ENCODE assay signal across 14 cellular contexts in the genomic region with DNA sequence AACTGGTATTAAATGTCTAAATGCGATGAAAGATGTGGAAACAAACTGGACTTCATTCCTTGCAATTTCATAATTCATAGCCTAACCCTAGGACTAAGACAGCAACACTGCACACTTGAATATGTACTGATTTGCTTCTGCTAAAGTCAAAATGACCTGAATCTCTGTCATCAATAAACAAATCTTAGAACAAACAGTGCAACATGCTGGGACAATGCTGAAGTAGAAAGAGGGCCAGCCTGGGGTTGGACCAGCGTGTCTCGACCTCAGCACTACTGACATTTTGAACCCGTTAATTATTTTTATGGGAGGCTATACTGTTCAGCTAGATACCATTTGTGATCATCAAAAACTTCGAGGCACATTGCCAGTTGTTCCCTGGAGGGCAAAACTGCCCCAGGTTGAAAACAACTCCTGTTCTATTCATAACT. TPM values are rescaled to one million over a fixed set of nuclear protein-coding genes. Genes with fewer than 3 reads are reported as not detected.
DNase-seq lines count a peak whose midpoint lies in the region; ATAC-seq and TF ChIP-seq lines count a peak whose summit lies in the region.
"Had no signal": no experiment of that assay in that cellular context is flagged by ENCODE, and none has a peak within 500 bp of the region (broad histone marks: within the 10 kb centered on the region; RNA-seq: fewer than 3 reads in every experiment).

No MANE protein-coding gene starts in this region.

- no peak overlapping the region for H3K4me3 ChIP-seq in cardiac muscle cell
- H3K4me3 ChIP-seq in esophagus muscularis mucosa = no peak overlapping the region
- no peak overlapping the region for H3K4me3 ChIP-seq in neural progenitor cell
- H3K4me3 ChIP-seq in uterus = no peak overlapping the region

- no peaks in the 10 kb centered on the region for H3K9me3 Mint-ChIP-seq in neural progenitor cell
- H3K9me3 Mint-ChIP-seq in stimulated activated naive CD8-positive, alpha-beta T cell treated with anti-CD3 and anti-CD28 coated beads, Interleukin-15, amount 100 ng/mL, for 72 hours = no peaks in the 10 kb centered on the region
- H3K9me3 Mint-ChIP-seq: stimulated activated naive CD8-positive, alpha-beta T cell treated with anti-CD3 and anti-CD28 coated beads, Interleukin-15, Interleukin-2, amounts not matched to agents 100 ng/mL and 50 ng/mL, for 24 hours had no signal

- TF ChIP-seq CTCF in cardiac muscle cell (IDR thresholded peaks at IDR 0.05; ENCODE audit: low read depth, low read length) = no peak
- no peak for TF ChIP-seq CTCF in esophagus muscularis mucosa (IDR thresholded peaks at IDR 0.05)
- no peak for TF ChIP-seq CTCF in neural progenitor cell (IDR thresholded peaks at IDR 0.05)
- TF ChIP-seq CTCF in uterus (IDR thresholded peaks at IDR 0.05) = no peak

- H3K4me1 ChIP-seq in cardiac muscle cell (ENCODE audit: low read depth) = peaks cover 45% of the 10 kb centered on the region
- H3K4me1 ChIP-seq in esophagus muscularis mucosa = peaks cover 59 to 90% (median 88%) of the 10 kb centered on the region in 4 donors
- H3K4me1 ChIP-seq in neural progenitor cell = peaks cover 43% of the 10 kb centered on the region
- H3K4me1 ChIP-seq in uterus = peaks cover 16 to 20% of the 10 kb centered on the region in 2 donors

- no peak overlapping the region for H3K4me2 ChIP-seq in neural progenitor cell

- ATAC-seq in Right ventricle myocardium inferior (no peak), left colon (no peak)
- ATAC-seq in stimulated activated naive CD8-positive, alpha-beta T cell treated with anti-CD3 and anti-CD28 coated beads, Interleukin-15, amount 100 ng/mL, for 72 hours = no peak

- H3K27me3 Mint-ChIP-seq in neural progenitor cell (ENCODE audit: insufficient read depth, low read depth) = no peaks in the 10 kb centered on the region
- no peaks in the 10 kb centered on the region for H3K27me3 Mint-ChIP-seq in stimulated activated naive CD8-positive, alpha-beta T cell treated with anti-CD3 and anti-CD28 coated beads, Interleukin-15, amount 100 ng/mL, for 72 hours
- H3K27me3 Mint-ChIP-seq: stimulated activated naive CD8-positive, alpha-beta T cell treated with anti-CD3 and anti-CD28 coated beads, Interleukin-15, Interleukin-2, amounts not matched to agents 100 ng/mL and 50 ng/mL, for 24 hours had no signal

- peak overlapping the region; percentile 96 for H3K27ac ChIP-seq in cardiac muscle cell
- peak overlapping the region; percentile 99 to 100 (median 99) for H3K27ac ChIP-seq in esophagus muscularis mucosa (replicated peaks in 1 of 4)
- H3K27ac ChIP-seq in neural progenitor cell = no peak overlapping the region
- peak overlapping the region; percentile 98 to 100 for H3K27ac ChIP-seq in uterus

- H3K9me3 ChIP-seq in cardiac muscle cell (ENCODE audit: low read depth) = no peaks in the 10 kb centered on the region
- no peaks in the 10 kb centered on the region for H3K9me3 ChIP-seq in esophagus muscularis mucosa
- H3K9me3 ChIP-seq in neural progenitor cell (ENCODE audit: low read depth) = no peaks in the 10 kb centered on the region
- H3K9me3 ChIP-seq in uterus = no peaks in the 10 kb centered on the region

- H3K79me2 ChIP-seq in neural progenitor cell (ENCODE audit: low read depth) = no peaks in the 10 kb centered on the region

- TF ChIP-seq POLR2A in esophagus muscularis mucosa (IDR thresholded peaks at IDR 0.05; ENCODE audit: low read depth) (no peak), uterus (IDR thresholded peaks at IDR 0.05) (no peak)

- H3K9ac ChIP-seq in neural progenitor cell = no peak overlapping the region

- peaks cover 3% of the 10 kb centered on the region for H3K36me3 Mint-ChIP-seq in neural progenitor cell

- TF ChIP-seq EP300 in esophagus muscularis mucosa (IDR thresholded peaks at IDR 0.05) = no peak

- DNase-seq in cardiac muscle cell (ENCODE audit: low read depth in 1 of 2, low spot score in 1 of 2) (no peak), Right ventricle myocardium inferior (ENCODE audit: missing footprints) (no peak), esophagus muscularis mucosa (ENCODE audit: extremely low spot score) (no peak), neural progenitor cell (ENCODE audit: low spot score) (no peak), uterus (peak in 1 of 2 donors; percentile 38), left colon (no peak)
- DNase-seq in stimulated activated CD4-positive, alpha-beta T cell treated with anti-CD3 and anti-CD28 coated beads, Interleukin-2, amount 100 ng/mL, for 48 hours = no peak
- no peak for DNase-seq in stimulated activated naive CD8-positive, alpha-beta T cell treated with anti-CD3 and anti-CD28 coated beads, Interleukin-15, amount 100 ng/mL, for 72 hours
- DNase-seq: 8988T, DMS53, foreskin fibroblast, NCI-H1694, T-helper 2 cell had no signal

- no peaks in the 10 kb centered on the region for H3K36me3 ChIP-seq in cardiac muscle cell
- H3K36me3 ChIP-seq in esophagus muscularis mucosa = peaks cover 0 to 4% (median 0%) of the 10 kb centered on the region in 4 donors
- no peaks in the 10 kb centered on the region for H3K36me3 ChIP-seq in neural progenitor cell
- H3K36me3 ChIP-seq in uterus = no peaks in the 10 kb centered on the region

- peaks cover 12% of the 10 kb centered on the region for H3F3A ChIP-seq in neural progenitor cell (ENCODE audit: low read depth)

- peaks cover 73% of the 10 kb centered on the region for H3K4me1 Mint-ChIP-seq in neural progenitor cell
- H3K4me1 Mint-ChIP-seq in stimulated activated naive CD8-positive, alpha-beta T cell treated with anti-CD3 and anti-CD28 coated beads, Interleukin-15, amount 100 ng/mL, for 72 hours = no peaks in the 10 kb centered on the region

- H3K27ac Mint-ChIP-seq in neural progenitor cell = peak overlapping the region; percentile 99
- H3K27ac Mint-ChIP-seq in stimulated activated naive CD8-positive, alpha-beta T cell treated with anti-CD3 and anti-CD28 coated beads, Interleukin-15, amount 100 ng/mL, for 72 hours = no peak overlapping the region
- H3K27ac Mint-ChIP-seq: stimulated activated naive CD8-positive, alpha-beta T cell treated with anti-CD3 and anti-CD28 coated beads, Interleukin-15, Interleukin-2, amounts not matched to agents 100 ng/mL and 50 ng/mL, for 24 hours had no signal

- intact Hi-C loops in Right ventricle myocardium inferior (cut with DNase I) (no loop called here), esophagus muscularis mucosa (cut with DNase I) (loop anchor here (5.0 kb wide), 1 partner anchor 58 kb away; no protein-coding TSS in a partner anchor), uterus (cut with DNase I; ENCODE audit: low total_unique reads) (loop anchor here (5.0 kb wide), 1 partner anchor 37 kb away; no protein-coding TSS in a partner anchor), left colon (cut with DNase I, micrococcal nuclease) (loop anchor here in 1 of 2 donors (5.0 kb wide), 1 partner anchor 42 kb away; no protein-coding TSS in a partner anchor)

- no peaks in the 10 kb centered on the region for H4K20me1 ChIP-seq in neural progenitor cell (ENCODE audit: low read depth)

- H2AFZ ChIP-seq in neural progenitor cell (replicated peaks) = no peak overlapping the region

- H3K4me3 Mint-ChIP-seq in neural progenitor cell = no peak overlapping the region
- H3K4me3 Mint-ChIP-seq in stimulated activated naive CD8-positive, alpha-beta T cell treated with anti-CD3 and anti-CD28 coated beads, Interleukin-15, amount 100 ng/mL, for 72 hours = no peak overlapping the region
- H3K4me3 Mint-ChIP-seq: stimulated activated naive CD8-positive, alpha-beta T cell treated with anti-CD3 and anti-CD28 coated beads, Interleukin-15, Interleukin-2, amounts not matched to agents 100 ng/mL and 50 ng/mL, for 24 hours had no signal

- no peaks in the 10 kb centered on the region for H3K27me3 ChIP-seq in cardiac muscle cell
- no peaks in the 10 kb centered on the region for H3K27me3 ChIP-seq in esophagus muscularis mucosa
- H3K27me3 ChIP-seq in neural progenitor cell = no peaks in the 10 kb centered on the region
- no peaks in the 10 kb centered on the region for H3K27me3 ChIP-seq in uterus

- 73% methylated on average over 5 of the region's 5 CpGs for WGBS in esophagus muscularis mucosa

RNA-seq across cellular contexts. Expression of gene MYOF, which starts 47.1 kb away (rescaled TPM):
- 18.1 and 22.4 TPM in 2 replicates for total RNA-seq in cardiac muscle cell
- 9.6 and 13.4 TPM in 2 replicates for polyA plus RNA-seq in cardiac muscle cell
- 34.4 TPM for total RNA-seq in Right ventricle myocardium inferior
- 100 to 1,000 TPM in 2 of 4 donors, 10 to 100 TPM in 2; 71.2 to 120 (median 97.3) TPM for total RNA-seq in esophagus muscularis mucosa
- total RNA-seq in neural progenitor cell (ENCODE audit: low replicate concordance) = 1.2 and 1.6 TPM in 2 replicates
- total RNA-seq in uterus = 100 to 1,000 TPM in 2 of 4 donors, 10 to 100 TPM in 2; 41.2 to 114 (median 86.9) TPM
- 100 to 1,000 TPM; 106 to 110 TPM for total RNA-seq in left colon
